Comparison of ENCODE assay signal across 9 cellular contexts in the genomic region with DNA sequence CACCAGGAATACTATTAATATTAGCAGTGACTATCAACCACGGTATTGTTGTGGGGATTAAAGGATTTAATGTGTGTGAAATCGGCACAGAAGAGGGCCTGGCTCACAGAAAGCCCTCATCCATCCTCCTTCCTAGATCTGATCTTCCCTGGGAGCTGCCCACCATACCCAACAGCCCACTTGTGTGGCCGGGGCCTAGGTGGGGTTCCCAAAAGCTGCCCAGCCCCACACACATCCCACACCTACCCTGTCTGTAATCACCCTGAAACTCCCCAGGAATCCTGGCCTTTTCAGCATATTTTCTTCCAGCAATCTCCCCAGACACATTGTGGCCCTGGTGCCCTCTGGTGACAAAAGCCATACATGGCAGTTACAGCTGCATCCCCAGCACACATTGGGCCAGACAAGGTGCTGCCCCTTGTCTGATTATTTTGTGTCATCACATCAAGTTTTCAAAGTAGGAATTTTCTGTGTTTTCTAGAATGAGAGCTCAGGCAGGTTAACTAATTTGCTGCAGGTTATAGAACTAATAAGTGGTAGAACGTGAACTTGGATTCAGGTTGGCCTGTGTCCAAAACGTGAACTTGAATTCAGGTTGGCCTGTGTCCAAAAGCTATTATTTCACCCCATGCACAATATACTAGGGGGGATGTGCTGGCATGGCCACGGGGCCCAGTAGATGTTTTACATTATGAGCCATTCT. TPM values are rescaled to one million over a fixed set of nuclear protein-coding genes. Genes with fewer than 3 reads are reported as not detected.
DNase-seq lines count a peak whose midpoint lies in the region; ATAC-seq, FAIRE-seq and TF ChIP-seq lines count a peak whose summit lies in the region.
"Had no signal": no experiment of that assay in that cellular context is flagged by ENCODE, and none has a peak within 500 bp of the region (broad histone marks: within the 10 kb centered on the region; RNA-seq: fewer than 3 reads in every experiment).

No MANE protein-coding gene starts in this region.

- intact Hi-C loops in PC-3 (cut with micrococcal nuclease) (loop anchor here (1.0 to 5.0 kb wide), 3 partner anchors 31 to 274 kb away; partner anchors contain the start of gene CCDC24), esophagus muscularis mucosa (cut with DNase I) (loop anchor here (2.0 to 10.0 kb wide), 2 partner anchors 32 to 272 kb away; no protein-coding TSS in a partner anchor), natural killer cell (cut with micrococcal nuclease) (loop anchor here (1.0 kb wide), 3 partner anchors 31 to 507 kb away; no protein-coding TSS in a partner anchor)

- BruUV-seq in PC-3 (replicated peaks; lab: Mats Ljungman, UMichigan), result no TSS peak

- no peaks in the 10 kb centered on the region for H3K9me3 Mint-ChIP-seq in natural killer cell
- H3K9me3 Mint-ChIP-seq: T-helper 1 cell treated with Interleukin-12 subunit alpha and Interleukin-12 subunit beta and Interleukin-4 antibody, amounts not matched to agents 30 μg/mL and 1 μg/mL, for 36 hours had no signal

- H2AFZ ChIP-seq in PC-3 (ENCODE audit: low read length), result no peak overlapping the region

- peak; percentile 90 for FAIRE-seq in HTR-8/SVneo (lab: Jason Lieb, UNC)

- H3K27ac ChIP-seq in PC-3 (ENCODE audit: low read length) (no peak overlapping the region), esophagus muscularis mucosa (replicated peaks in 1 of 4) (peak overlapping the region; percentile 66 to 86 (median 78)), stomach smooth muscle (ENCODE audit: low read length) (peak overlapping the region; percentile 55)

- POLR2A ChIA-PET in PC-3 (lab: Charles Lee; ENCODE audit: unreplicated experiment), result no interaction called here

- H3K4me3 Mint-ChIP-seq in natural killer cell, result no peak overlapping the region
- H3K4me3 Mint-ChIP-seq: T-helper 1 cell treated with Interleukin-12 subunit alpha and Interleukin-12 subunit beta and Interleukin-4 antibody, amounts not matched to agents 30 μg/mL and 1 μg/mL, for 36 hours had no signal

- H3K79me2 ChIP-seq in PC-3 (ENCODE audit: low read length), result no peaks in the 10 kb centered on the region

- no peaks in the 10 kb centered on the region for H3K36me3 ChIP-seq in PC-3 (ENCODE audit: low read depth, low read length)
- H3K36me3 ChIP-seq in esophagus muscularis mucosa, result no peaks in the 10 kb centered on the region
- no peaks in the 10 kb centered on the region for H3K36me3 ChIP-seq in stomach smooth muscle (ENCODE audit: control insufficient read depth in 2 of 2, insufficient read depth in 2 of 2, low read length in 2 of 2)

- H3F3A ChIP-seq in PC-3 (ENCODE audit: low read length, unreplicated experiment), result no peaks in the 10 kb centered on the region

- peaks cover 0 to 2% of the 10 kb centered on the region in 2 donors for H3K4me1 Mint-ChIP-seq in natural killer cell

- no peak for TF ChIP-seq POLR2A in esophagus muscularis mucosa (IDR thresholded peaks at IDR 0.05; ENCODE audit: low read depth)

- H3K4me1 ChIP-seq in PC-3 (ENCODE audit: insufficient read depth, low read length), result peaks cover 41% of the 10 kb centered on the region
- H3K4me1 ChIP-seq in esophagus muscularis mucosa, result peaks cover 21 to 56% (median 42%) of the 10 kb centered on the region in 4 donors
- H3K4me1 ChIP-seq in stomach smooth muscle (ENCODE audit: control insufficient read depth, insufficient read depth, low read length), result peaks cover 44% of the 10 kb centered on the region

- peaks cover 4 to 6% of the 10 kb centered on the region in 2 donors for H3K27me3 Mint-ChIP-seq in natural killer cell (ENCODE audit: low read depth in 2 of 2)

- TF ChIP-seq CTCF in PC-3 (conservative IDR thresholded peaks at IDR 0.05; ENCODE audit: low read depth, low read length) (peak; percentile 96), esophagus muscularis mucosa (IDR thresholded peaks at IDR 0.05) (peak; percentile 70 to 85 (median 85)), natural killer cell (IDR thresholded peaks at IDR 0.05) (peak; percentile 74)

- DNase-seq in COR-L47 (lab: John Stamatoyannopoulos, UW) (peak; percentile 28), HTR-8/SVneo (ENCODE audit: insufficient read length, low spot score) (peak; percentile 61), PC-3 (peak; percentile 87), esophagus muscularis mucosa (ENCODE audit: extremely low spot score) (no peak), natural killer cell (peak; percentile 46)
- DNase-seq in activated T-cell treated with anti-CD3 and anti-CD28 coated beads, Interleukin-2, amount 50 U/mL, for 1 hour, result peak; percentile 68

- no peak for TF ChIP-seq EP300 in esophagus muscularis mucosa (IDR thresholded peaks at IDR 0.05)

- H3K9ac ChIP-seq in PC-3 (ENCODE audit: low read length), result no peak overlapping the region
- no peak overlapping the region for H3K9ac ChIP-seq in stomach smooth muscle (ENCODE audit: low read length in 2 of 2)

- no peaks in the 10 kb centered on the region for H4K20me1 ChIP-seq in PC-3 (ENCODE audit: low read length)

- H3K27ac Mint-ChIP-seq in natural killer cell, result no peak overlapping the region
- H3K27ac Mint-ChIP-seq: T-helper 1 cell treated with Interleukin-12 subunit alpha and Interleukin-12 subunit beta and Interleukin-4 antibody, amounts not matched to agents 30 μg/mL and 1 μg/mL, for 36 hours had no signal

- H3K9me3 ChIP-seq in PC-3 (ENCODE audit: low read length) (no peaks in the 10 kb centered on the region), esophagus muscularis mucosa (no peaks in the 10 kb centered on the region), stomach smooth muscle (ENCODE audit: control insufficient read depth in 2 of 2, low read length in 2 of 2) (no peaks in the 10 kb centered on the region)

- ATAC-seq in PC-3 (peak; percentile 73), natural killer cell (peak; percentile 73 to 88 (median 81)), GM19467 (IDR thresholded peaks at IDR 0.05; ENCODE audit: unreplicated experiment) (no peak)

- WGBS in esophagus muscularis mucosa, result 28% methylated on average over 6 of the region's 6 CpGs

- no peak overlapping the region for H3K4me2 ChIP-seq in PC-3 (ENCODE audit: low read length)

- no peaks in the 10 kb centered on the region for H3K27me3 ChIP-seq in PC-3 (ENCODE audit: low read length)
- H3K27me3 ChIP-seq in esophagus muscularis mucosa, result no peaks in the 10 kb centered on the region
- H3K27me3 ChIP-seq in stomach smooth muscle (ENCODE audit: control insufficient read depth in 1 of 2, insufficient read depth in 2 of 2, low read length in 2 of 2), result no peaks in the 10 kb centered on the region

- CTCF ChIA-PET in PC-3 (lab: Charles Lee), result interaction anchor here (0.6 to 1.7 kb wide), 4 partner anchors 11 to 273 kb away, joined by 3 to 13 read pairs (median 4); no protein-coding TSS in a partner anchor

- H3K36me3 Mint-ChIP-seq in natural killer cell, result no peaks in the 10 kb centered on the region

- no peaks in the 10 kb centered on the region for H3K9me2 ChIP-seq in PC-3 (replicated peaks; ENCODE audit: low read length)

- no peak overlapping the region for H3K4me3 ChIP-seq in PC-3 (ENCODE audit: low read length)
- H3K4me3 ChIP-seq in esophagus muscularis mucosa, result no peak overlapping the region
- H3K4me3 ChIP-seq in stomach smooth muscle (ENCODE audit: low read length in 2 of 2), result no peak overlapping the region

RNA-seq across cellular contexts. Expression of gene SLC6A9, which starts 5.3 kb away (rescaled TPM):
- 11.2 and 15.7 TPM in 2 replicates for total RNA-seq in PC-3 (2014; rRNA removed)
- total RNA-seq in esophagus muscularis mucosa, result 10 to 100 TPM in 2 of 4 donors, 1 to 10 TPM in 2; 5.2 to 17.9 (median 7.8) TPM
- total RNA-seq in natural killer cell, result under 1 TPM in 2 of 3 donors, not detected in 1; 0.29 to 0.55 TPM

RNA-seq across cellular contexts. Expression of gene CCDC24, which starts 45.2 kb away (rescaled TPM):
- 10.1 and 21.9 TPM in 2 replicates for total RNA-seq in PC-3 (2014; rRNA removed)
- total RNA-seq in esophagus muscularis mucosa, result 1 to 10 TPM; 6.2 to 7.3 (median 6.7) TPM
- total RNA-seq in natural killer cell, result 1 to 10 TPM; 3.8 to 5.2 (median 3.9) TPM

RNA-seq across cellular contexts. Expression of gene B4GALT2, which starts 57.5 kb away (rescaled TPM):
- total RNA-seq in PC-3 (2014; rRNA removed), result 103 and 136 TPM in 2 replicates
- total RNA-seq in esophagus muscularis mucosa, result 10 to 100 TPM; 45.3 to 94.5 (median 77.5) TPM
- 1 to 10 TPM; 1.5 to 5.5 (median 2.2) TPM for total RNA-seq in natural killer cell

Comparison
In these comparisons a context has a peak if more than half of its experiments do, and no peak if none do; other contexts are left out.
1. RNA of gene B4GALT2, which starts 57.5 kb away (total RNA-seq): 103 to 136 TPM in PC-3 and 45.3 to 94.5 TPM in esophagus muscularis mucosa; 1.5 to 5.5 TPM in natural killer cell; every median in the first group is over 4 times any median in the second.
2. Peak in every context shown above with its lines, with median percentiles within 50 percentile points of each other: CTCF ChIP-seq.